In genomic region chr5:129243058-129243457, GRCh38 we compare ENCODE assay signal across 17 cellular contexts.
"Had no signal": no experiment of that assay in that cellular context is flagged by ENCODE, and none has a peak within 500 bp of the region (broad histone marks: within the 10 kb centered on the region; RNA-seq: fewer than 3 reads in every experiment).

No MANE protein-coding gene starts in this region.

- H3K27ac ChIP-seq: epithelial cell of prostate, pancreas, thoracic aorta, upper lobe of right lung, WERI-Rb-1 had no signal

- DNase-seq: activated CD4-positive, alpha-beta memory T cell treated with anti-CD3 and anti-CD28 coated beads, Interleukin-2, amount 10 ng/mL, durations not matched to agents 7 days and 5 days; activated gamma-delta T cell; activated T-cell treated with anti-CD3 and anti-CD28 coated beads, Interleukin-2, amount 50 U/mL, for 72 hours; amygdala; cerebellar nuclear complex; foreskin melanocyte; heart left ventricle; left colon; mammary epithelial cell; naive B cell; pancreas; upper lobe of right lung; WERI-Rb-1 had no signal

- H3K27me3 ChIP-seq: heart left ventricle, pancreas, upper lobe of right lung had no signal

- H3K4me3 ChIP-seq: heart left ventricle, pancreas, thoracic aorta, upper lobe of right lung had no signal

- H3K9me3 ChIP-seq: heart left ventricle, thoracic aorta, upper lobe of right lung had no signal

- H3K36me3 ChIP-seq: heart left ventricle, pancreas, thoracic aorta, upper lobe of right lung, WERI-Rb-1 had no signal

- ATAC-seq: activated naive CD4-positive, alpha-beta T cell treated with anti-CD3 and anti-CD28 coated beads, Interleukin-2, amount 50 U/mL, for 72 hours; activated T-cell treated with anti-CD3 and anti-CD28 coated beads, Interleukin-2, amount 50 U/mL, for 72 hours; left colon; pancreas; stimulated activated effector memory CD8-positive, alpha-beta T cell treated with anti-CD3 and anti-CD28 coated beads, Interleukin-12 subunit alpha, Interleukin-12 subunit beta, amount 100 ng/mL, for 72 hours; upper lobe of right lung had no signal

- H3K4me1 ChIP-seq: pancreas, upper lobe of right lung had no signal
